ENCODE assay signal across 25 cellular contexts in the genomic region with DNA sequence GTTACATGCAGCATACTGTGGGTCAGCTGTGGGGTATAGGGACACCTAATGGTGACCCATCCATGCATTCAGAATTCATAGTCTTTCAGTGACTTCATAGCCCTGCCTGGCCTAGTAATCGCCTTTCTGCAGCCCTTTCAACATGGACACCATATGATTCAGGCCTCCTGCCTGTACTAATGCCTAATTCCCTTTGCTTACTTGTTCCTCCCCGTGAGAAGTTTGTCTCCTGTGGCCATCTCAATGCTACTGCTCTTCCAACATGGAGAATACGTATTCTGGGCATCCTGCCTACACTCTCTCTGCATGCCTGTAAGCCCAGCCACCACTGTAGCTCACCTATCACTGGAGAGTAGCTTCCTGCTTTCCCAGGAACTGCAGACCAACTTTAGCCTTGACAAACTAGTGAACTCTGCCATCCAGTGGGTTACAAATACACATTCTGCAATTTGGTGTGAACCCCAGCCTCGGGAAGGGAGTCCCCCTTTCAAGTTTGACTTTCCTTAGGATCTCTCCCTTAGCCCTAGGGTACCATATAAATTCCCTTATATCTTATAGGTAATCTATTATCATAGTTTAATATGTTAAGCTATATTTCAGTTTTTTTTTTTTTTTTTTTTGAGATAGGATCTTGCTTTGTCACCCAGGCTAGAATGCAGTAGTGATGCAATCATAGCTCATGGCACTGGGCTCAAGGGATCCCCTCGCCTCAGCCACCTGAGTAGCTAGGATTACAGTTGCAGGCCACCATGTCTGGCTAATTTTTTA. TPM values are rescaled to one million over a fixed set of nuclear protein-coding genes. Genes with fewer than 3 reads are reported as not detected.
DNase-seq lines count a peak whose midpoint lies in the region; ATAC-seq, FAIRE-seq and TF ChIP-seq lines count a peak whose summit lies in the region.
"Had no signal": no experiment of that assay in that cellular context is flagged by ENCODE, and none has a peak within 500 bp of the region (broad histone marks: within the 10 kb centered on the region; RNA-seq: fewer than 3 reads in every experiment).

No MANE protein-coding gene starts in this region.

- H3K36me3 ChIP-seq in PC-3 (ENCODE audit: low read depth, low read length), result no peaks in the 10 kb centered on the region
- H3K36me3 ChIP-seq in K562 (ENCODE audit: control insufficient read depth, insufficient read depth, low read length), result no peaks in the 10 kb centered on the region
- H3K36me3 ChIP-seq in parathyroid adenoma (ENCODE audit: control insufficient read depth, insufficient read depth, low read length), result no peaks in the 10 kb centered on the region
- no peaks in the 10 kb centered on the region for H3K36me3 ChIP-seq in lower lobe of right lung
- H3K36me3 ChIP-seq: suprapubic skin had no signal

- in situ Hi-C loops in K562 (cut with MboI), result no loop called here
- in situ Hi-C loops in GM13977 (cut with MboI; ENCODE audit: low pct_unique_long_range_greater_than_20kb, low sequenced_read_pairs, unreplicated experiment), result no loop called here

- 20% methylated on average over 5 of the region's 5 CpGs for WGBS in K562 (ENCODE audit: insufficient coverage, low coverage, missing lambda C conversion rate)

- peak overlapping the region; percentile 19; the same call in 1 of the 2 replicates for H2AFZ ChIP-seq in PC-3 (ENCODE audit: low read length)
- H2AFZ ChIP-seq in K562 (ENCODE audit: low read depth, low read length), result peak overlapping the region; percentile 93
- peak overlapping the region; percentile 5 for H2AFZ ChIP-seq in parathyroid adenoma

- no peaks in the 10 kb centered on the region for H4K20me1 ChIP-seq in PC-3 (ENCODE audit: low read length)
- no peaks in the 10 kb centered on the region for H4K20me1 ChIP-seq in K562 (replicated peaks; ENCODE audit: control insufficient read depth, insufficient read depth, low read length)

- POLR2A ChIA-PET in PC-3 (lab: Charles Lee; ENCODE audit: unreplicated experiment) (no interaction called here), K562 (lab: Yijun Ruan, JAX) (interaction anchor here (0.6 kb wide), 2 partner anchors 99 to 103 kb away, joined by 3 to 4 read pairs; no protein-coding TSS in a partner anchor)

- peaks cover 2% of the 10 kb centered on the region for H3K36me3 Mint-ChIP-seq in T-helper 17 cell (ENCODE audit: low read depth)
- H3K36me3 Mint-ChIP-seq: activated naive CD8-positive, alpha-beta T cell treated with anti-CD3 and anti-CD28 coated beads for 36 hours; stimulated activated memory B cell treated with anti-CD40 and anti-IgM and Interleukin-4, amounts not matched to agents 10 μg/mL and 1 μg/mL and 100 μg/mL, for 72 hours had no signal

- DNase-seq in HT-29 (ENCODE audit: low spot score), result peak; percentile 5
- no peak for DNase-seq in PC-3
- DNase-seq in K562 (ENCODE audit: extremely low read depth in 1 of 4, low spot score in 3 of 4), result peak in 2 of 4 experiments; percentile 17 to 38
- DNase-seq in lower lobe of right lung, result no peak
- no peak for DNase-seq in T-helper 17 cell
- no peak for DNase-seq in GM13977 (ENCODE audit: low spot score)
- DNase-seq: activated naive CD8-positive, alpha-beta T cell treated with anti-CD3 and anti-CD28 coated beads for 36 hours; AML-193; DMS79 treated with DMSO at 0.1 percent for 48 hours; GOT3; hypothalamus; kidney; NCI-H1694 treated with DMSO at 0.1 percent for 48 hours; NCI-H526 treated with DMSO at 0.1 percent for 48 hours; SHP77 treated with DMSO at 0.1 percent for 48 hours; small intestine had no signal

- H3K27ac Mint-ChIP-seq in T-helper 17 cell, result no peak overlapping the region
- H3K27ac Mint-ChIP-seq: activated naive CD8-positive, alpha-beta T cell treated with anti-CD3 and anti-CD28 coated beads for 36 hours; activated T-helper 2 cell treated with anti-CD3 and anti-CD28 coated beads, Interferon-gamma antibody, Interleukin-2, Interleukin-4, amounts not matched to agents 10 μg/mL and 5 μg/mL and 100 μg/mL, durations not matched to agents 14 hours and 24 hours and 36 hours; stimulated activated memory B cell treated with anti-CD40 and anti-IgM and Interleukin-4, amounts not matched to agents 10 μg/mL and 1 μg/mL and 100 μg/mL, for 72 hours had no signal

- H3K4me3 ChIP-seq in PC-3 (ENCODE audit: low read length) (no peak overlapping the region), K562 (no peak overlapping the region), parathyroid adenoma (ENCODE audit: low read depth, low read length) (no peak overlapping the region), lower lobe of right lung (no peak overlapping the region)
- H3K4me3 ChIP-seq: suprapubic skin had no signal

- peak; percentile 69 for TF ChIP-seq EP300 in K562 (IDR thresholded peaks at IDR 0.05; ENCODE audit: low read length)

- no peaks in the 10 kb centered on the region for H3K9me2 ChIP-seq in PC-3 (replicated peaks; ENCODE audit: low read length)

- H3K4me3 Mint-ChIP-seq in T-helper 17 cell, result no peak overlapping the region
- H3K4me3 Mint-ChIP-seq: activated naive CD8-positive, alpha-beta T cell treated with anti-CD3 and anti-CD28 coated beads for 36 hours; central memory CD8-positive, alpha-beta T cell; stimulated activated memory B cell treated with anti-CD40 and anti-IgM and Interleukin-4, amounts not matched to agents 10 μg/mL and 1 μg/mL and 100 μg/mL, for 72 hours had no signal

- no peak for FAIRE-seq in K562 (lab: Jason Lieb, UNC)
- FAIRE-seq: astrocyte, frontal cortex, kidney, small intestine had no signal

- TF ChIP-seq RAD21 in K562 (CRISPR knock-in tag; conservative IDR thresholded peaks at IDR 0.05 in 1 of 2, IDR thresholded peaks at IDR 0.05 in 1 of 2), result no peak; a peak in 3 of 4 replicates

- H3K27me3 ChIP-seq in PC-3 (ENCODE audit: low read length), result no peaks in the 10 kb centered on the region
- H3K27me3 ChIP-seq in K562 (ENCODE audit: control insufficient read depth in 2 of 2, insufficient read depth in 2 of 2, low read length in 2 of 2), result no peaks in the 10 kb centered on the region
- H3K27me3 ChIP-seq in parathyroid adenoma (ENCODE audit: control insufficient read depth, insufficient read depth, low read length), result no peaks in the 10 kb centered on the region
- no peaks in the 10 kb centered on the region for H3K27me3 ChIP-seq in lower lobe of right lung (ENCODE audit: low read depth)
- H3K27me3 ChIP-seq: suprapubic skin had no signal

- no peak overlapping the region for H3K9ac ChIP-seq in PC-3 (ENCODE audit: low read length)
- H3K9ac ChIP-seq in K562 (ENCODE audit: insufficient read depth in 1 of 2, low read depth in 2 of 2, low read length in 2 of 2), result no peak overlapping the region
- H3K9ac ChIP-seq in parathyroid adenoma, result no peak overlapping the region

- ATAC-seq in PC-3, result no peak
- ATAC-seq in K562, result peak; percentile 87
- no peak for ATAC-seq in lower lobe of right lung
- ATAC-seq in T-helper 17 cell, result no peak
- ATAC-seq: stimulated activated memory B cell treated with anti-CD40 and anti-IgM and Interleukin-4, amounts not matched to agents 10 μg/mL and 1 μg/mL and 100 μg/mL, for 72 hours had no signal

- H3K4me2 ChIP-seq in PC-3 (ENCODE audit: low read length), result no peak overlapping the region
- peak overlapping the region; percentile 50 for H3K4me2 ChIP-seq in K562 (ENCODE audit: insufficient read depth, low read length)
- no peak overlapping the region for H3K4me2 ChIP-seq in parathyroid adenoma (ENCODE audit: low read length)

- no peak for TF ChIP-seq CTCF in PC-3 (conservative IDR thresholded peaks at IDR 0.05; ENCODE audit: low read depth, low read length)
- peak in 1 of 3 experiments; percentile 37; a peak in 2 of 6 replicates for TF ChIP-seq CTCF in K562 (IDR thresholded peaks at IDR 0.05 in 2 of 3, conservative IDR thresholded peaks at IDR 0.05 in 1 of 3; ENCODE audit: insufficient read depth in 2 of 3, low read depth in 1 of 3, low read length in 3 of 3)
- TF ChIP-seq CTCF in parathyroid adenoma (IDR thresholded peaks at IDR 0.05), result no peak
- no peak for TF ChIP-seq CTCF in lower lobe of right lung (IDR thresholded peaks at IDR 0.05)
- TF ChIP-seq CTCF in GM13977 (IDR thresholded peaks at IDR 0.05; ENCODE audit: extremely low read depth, insufficient read depth, missing control alignments), result no peak

- no peaks in the 10 kb centered on the region for H3F3A ChIP-seq in PC-3 (ENCODE audit: low read length, unreplicated experiment)

- no peaks in the 10 kb centered on the region for H3K79me2 ChIP-seq in PC-3 (ENCODE audit: low read length)
- H3K79me2 ChIP-seq in K562 (ENCODE audit: control insufficient read depth, insufficient read depth, low read length), result no peaks in the 10 kb centered on the region
- H3K79me2 ChIP-seq in parathyroid adenoma, result no peaks in the 10 kb centered on the region

- no peaks in the 10 kb centered on the region for H3K9me3 ChIP-seq in PC-3 (ENCODE audit: low read length)
- H3K9me3 ChIP-seq in K562 (replicated peaks; ENCODE audit: control insufficient read depth, insufficient read depth, low read depth, low read length), result no peaks in the 10 kb centered on the region
- H3K9me3 ChIP-seq in parathyroid adenoma (ENCODE audit: control insufficient read depth, low read length), result no peaks in the 10 kb centered on the region
- H3K9me3 ChIP-seq in lower lobe of right lung, result no peaks in the 10 kb centered on the region
- no peaks in the 10 kb centered on the region for H3K9me3 ChIP-seq in T-helper 17 cell (ENCODE audit: control insufficient read depth, low read length, poor library complexity, severe bottlenecking)
- H3K9me3 ChIP-seq: suprapubic skin had no signal

- CTCF ChIA-PET in PC-3 (lab: Charles Lee) (no interaction called here), K562 (lab: Yijun Ruan, JAX; ENCODE audit: low intra/inter-chr PET ratio) (no interaction called here)

- H3K4me1 Mint-ChIP-seq in T-helper 17 cell, result no peaks in the 10 kb centered on the region
- H3K4me1 Mint-ChIP-seq: activated naive CD8-positive, alpha-beta T cell treated with anti-CD3 and anti-CD28 coated beads for 36 hours; central memory CD8-positive, alpha-beta T cell; stimulated activated memory B cell treated with anti-CD40 and anti-IgM and Interleukin-4, amounts not matched to agents 10 μg/mL and 1 μg/mL and 100 μg/mL, for 72 hours had no signal

- no peak for TF ChIP-seq POLR2A in K562 (conservative IDR thresholded peaks at IDR 0.05)

- H3K4me1 ChIP-seq in PC-3 (ENCODE audit: insufficient read depth, low read length) (no peaks in the 10 kb centered on the region), K562 (replicated peaks in 1 of 2; ENCODE audit: control insufficient read depth in 2 of 2, insufficient read depth in 2 of 2, low read length in 2 of 2) (peaks cover 0 to 8% of the 10 kb centered on the region in 2 experiments; a peak in 2 of 5 replicates), parathyroid adenoma (no peaks in the 10 kb centered on the region), lower lobe of right lung (no peaks in the 10 kb centered on the region)
- H3K4me1 ChIP-seq: suprapubic skin had no signal

- intact Hi-C loops in PC-3 (cut with micrococcal nuclease) (no loop called here), K562 (cut with micrococcal nuclease) (no loop called here), lower lobe of right lung (cut with DNase I) (no loop called here)

- H3K9me1 ChIP-seq in K562 (ENCODE audit: control insufficient read depth, insufficient read depth, low read length), result no peaks in the 10 kb centered on the region

- no TSS peak for BruUV-seq in PC-3 (replicated peaks; lab: Mats Ljungman, UMichigan)
- no TSS peak for BruUV-seq in K562 (replicated peaks; lab: Mats Ljungman, UMichigan)

- peaks cover 7% of the 10 kb centered on the region for H3K27me3 Mint-ChIP-seq in T-helper 17 cell
- H3K27me3 Mint-ChIP-seq: activated naive CD8-positive, alpha-beta T cell treated with anti-CD3 and anti-CD28 coated beads for 36 hours; central memory CD8-positive, alpha-beta T cell; stimulated activated memory B cell treated with anti-CD40 and anti-IgM and Interleukin-4, amounts not matched to agents 10 μg/mL and 1 μg/mL and 100 μg/mL, for 72 hours had no signal

- no peak overlapping the region for H3K27ac ChIP-seq in PC-3 (ENCODE audit: low read length)
- H3K27ac ChIP-seq in K562 (ENCODE audit: extremely low read depth, low read depth, low read length), result peak overlapping the region; percentile 75; the same call in 2 of the 3 replicates
- H3K27ac ChIP-seq in parathyroid adenoma, result no peak overlapping the region
- no peak overlapping the region for H3K27ac ChIP-seq in lower lobe of right lung
- H3K27ac ChIP-seq: suprapubic skin had no signal

RNA-seq across cellular contexts. Expression of gene M1AP, which starts 22.3 kb away (rescaled TPM):
- not detected in 2 replicates for total RNA-seq in HT-29 (2014; rRNA removed; shearing (Covaris generic))
- total RNA-seq in PC-3 (2014; rRNA removed) (not detected in 2 replicates), K562 (2014; rRNA removed) (not detected in 2 replicates), K562 (2014; rRNA removed; fragmentation: Illumina TruSeq; extraction: Trizol) (0.10 TPM in 1 of 2 replicates, not detected in the other), K562 (2015; rRNA removed; fragmentation: Illumina TruSeq; extraction: Trizol) (0.19 and 0.33 TPM in 2 replicates), K562 (2021) (0.11 TPM in 1 of 2 replicates, not detected in the other), lower lobe of right lung (1.8 TPM), T-helper 17 cell (under 1 TPM in 1 of 2 donors, not detected in 1; 0.60 TPM)
- total RNA-seq in K562 (2011; cell fraction: chromatin; rRNA removed; ENCODE audit: low replicate concordance), result not detected in 2 replicates
- total RNA-seq in K562 (2011; cell fraction: nucleolus; rRNA removed), result not detected in 2 replicates
- not detected in 2 replicates for total RNA-seq in K562 (2011; cell fraction: nucleoplasm; rRNA removed)
- polyA plus RNA-seq in K562 (2011; rRNA removed) (0.05 TPM in 1 of 2 replicates, not detected in the other), K562 (2014; fragmentation: Illumina TruSeq; extraction: Trizol) (0.07 and 0.10 TPM in 2 replicates), K562 (2014; fragmentation: Nextera tagmentation; extraction: Ambion mirVana) (under 1 TPM; 0.06 to 0.15 TPM), K562 (2014; rRNA removed) (0.30 TPM in 1 of 2 replicates, not detected in the other)
- polyA plus RNA-seq in K562 (2011; cell fraction: cytosol; rRNA removed), result not detected in 2 replicates
- 0.07 and 0.10 TPM in 2 replicates for polyA plus RNA-seq in K562 (2011; cell fraction: nucleus; rRNA removed)
- polyA plus RNA-seq in K562 (2012), result 0.23 and 0.44 TPM in 2 replicates
- not detected in 2 replicates for polyA minus RNA-seq in K562 (2011; rRNA and poly(A)+ RNA removed)
- polyA minus RNA-seq in K562 (2011; cell fraction: cytosol; rRNA and poly(A)+ RNA removed), result not detected in 2 replicates
- not detected in 2 replicates for polyA minus RNA-seq in K562 (2011; cell fraction: nucleus; rRNA and poly(A)+ RNA removed)
- total RNA-seq: activated T-helper 2 cell treated with anti-CD3 and anti-CD28 coated beads, Interferon-gamma antibody, Interleukin-2, Interleukin-4, amounts not matched to agents 10 μg/mL and 5 μg/mL and 100 μg/mL, durations not matched to agents 14 hours and 24 hours and 36 hours; lung microvascular endothelial cell; T-helper 1 cell treated with Interleukin-12 subunit alpha and Interleukin-12 subunit beta and Interleukin-4 antibody, amounts not matched to agents 30 ng/mL and 1 ng/mL, for 36 hours had no signal

RNA-seq across cellular contexts. Expression of gene SEMA4F, which starts 28.2 kb away (rescaled TPM):
- total RNA-seq in HT-29 (2014; rRNA removed; shearing (Covaris generic)), result 0.76 and 2.5 TPM in 2 replicates
- 7.6 and 13.9 TPM in 2 replicates for total RNA-seq in PC-3 (2014; rRNA removed)
- 0.56 and 1.1 TPM in 2 replicates for total RNA-seq in K562 (2011; cell fraction: chromatin; rRNA removed; ENCODE audit: low replicate concordance)
- 0.83 and 0.92 TPM in 2 replicates for total RNA-seq in K562 (2011; cell fraction: nucleolus; rRNA removed)
- total RNA-seq in K562 (2011; cell fraction: nucleoplasm; rRNA removed), result 0.88 and 1.2 TPM in 2 replicates
- total RNA-seq in K562 (2014; rRNA removed), result 0.27 and 0.90 TPM in 2 replicates
- 0.33 and 0.67 TPM in 2 replicates for total RNA-seq in K562 (2014; rRNA removed; fragmentation: Illumina TruSeq; extraction: Trizol)
- 0.33 and 0.60 TPM in 2 replicates for total RNA-seq in K562 (2015; rRNA removed; fragmentation: Illumina TruSeq; extraction: Trizol)
- 1.3 and 1.6 TPM in 2 replicates for total RNA-seq in K562 (2021)
- polyA plus RNA-seq in K562 (2011; rRNA removed), result 0.30 and 0.79 TPM in 2 replicates
- polyA plus RNA-seq in K562 (2011; cell fraction: cytosol; rRNA removed), result 0.27 and 0.95 TPM in 2 replicates
- 0.91 and 2.0 TPM in 2 replicates for polyA plus RNA-seq in K562 (2011; cell fraction: nucleus; rRNA removed)
- polyA plus RNA-seq in K562 (2012), result 0.68 and 1.8 TPM in 2 replicates
- 0.43 and 0.61 TPM in 2 replicates for polyA plus RNA-seq in K562 (2014; fragmentation: Illumina TruSeq; extraction: Trizol)
- polyA plus RNA-seq in K562 (2014; fragmentation: Nextera tagmentation; extraction: Ambion mirVana), result under 1 TPM; 0.08 to 0.18 TPM
- 0.72 and 1.2 TPM in 2 replicates for polyA plus RNA-seq in K562 (2014; rRNA removed)
- polyA minus RNA-seq in K562 (2011; rRNA and poly(A)+ RNA removed), result 0.21 and 0.56 TPM in 2 replicates
- 0.36 and 1.3 TPM in 2 replicates for polyA minus RNA-seq in K562 (2011; cell fraction: cytosol; rRNA and poly(A)+ RNA removed)
- 0.33 and 0.81 TPM in 2 replicates for polyA minus RNA-seq in K562 (2011; cell fraction: nucleus; rRNA and poly(A)+ RNA removed)
- 12.0 TPM for total RNA-seq in lower lobe of right lung
- 10 to 100 TPM in 1 of 2 donors, 1 to 10 TPM in 1; 9.5 to 11.1 TPM for total RNA-seq in T-helper 17 cell

Comparison
In these comparisons a context has a peak if more than half of its experiments do, and no peak if none do; other contexts are left out.
1. H2AFZ ChIP-seq: peak in every context shown above with its lines; median percentile 93 in K562; 19 in PC-3; 5 in parathyroid adenoma.